16 cellular contexts compared by ENCODE assay signal in the genomic region with DNA sequence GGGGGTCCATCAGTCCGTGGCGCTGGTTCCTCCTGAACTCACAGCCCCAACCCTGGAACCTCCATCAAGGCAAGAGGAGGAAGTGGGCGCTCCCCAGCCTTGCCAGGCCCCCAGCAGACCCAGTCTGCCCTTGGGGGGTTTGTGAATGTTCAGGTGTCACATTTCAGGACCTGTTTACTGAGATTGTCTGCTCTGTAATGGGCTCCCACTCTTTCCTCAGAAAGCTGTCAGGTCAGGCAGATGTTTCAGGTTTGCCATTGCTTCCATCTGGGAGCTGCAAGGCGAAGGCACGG. TPM values are rescaled to one million over a fixed set of nuclear protein-coding genes. Genes with fewer than 3 reads are reported as not detected.
DNase-seq lines count a peak whose midpoint lies in the region; ATAC-seq and TF ChIP-seq lines count a peak whose summit lies in the region.
"Had no signal": no experiment of that assay in that cellular context is flagged by ENCODE, and none has a peak within 500 bp of the region (broad histone marks: within the 10 kb centered on the region; RNA-seq: fewer than 3 reads in every experiment).

No MANE protein-coding gene starts in this region.

- CTCF ChIA-PET in activated CD4-positive, alpha-beta memory T cell treated with anti-CD3 and anti-CD28 coated beads for 36 hours (lab: Charles Lee): no interaction called here
- CTCF ChIA-PET in activated CD4-positive, alpha-beta memory T cell treated with anti-CD3 and anti-CD28 coated beads, Interleukin-2, amount 10 ng/mL, durations not matched to agents 7 days and 5 days (lab: Charles Lee): no interaction called here

- peak overlapping the region; percentile 5 for H3K27ac Mint-ChIP-seq in activated CD4-positive, alpha-beta memory T cell treated with anti-CD3 and anti-CD28 coated beads for 36 hours
- H3K27ac Mint-ChIP-seq in activated CD4-positive, alpha-beta memory T cell treated with anti-CD3 and anti-CD28 coated beads, Interleukin-2, amount 10 ng/mL, durations not matched to agents 7 days and 5 days: no peak overlapping the region
- peak overlapping the region; percentile 61 for H3K27ac Mint-ChIP-seq in endodermal cell

- no peak overlapping the region for H3K23ac ChIP-seq in trophoblast cell (ENCODE audit: low read length)

- H3K4ac ChIP-seq in trophoblast cell (ENCODE audit: low read depth, low read length): no peak overlapping the region

- no peak overlapping the region for H3K14ac ChIP-seq in trophoblast cell (ENCODE audit: low read length)

- intact Hi-C loops in activated CD4-positive, alpha-beta memory T cell treated with anti-CD3 and anti-CD28 coated beads for 36 hours (cut with micrococcal nuclease): no loop called here
- intact Hi-C loops in posterior vena cava (cut with DNase I): loop anchor here in 1 of 2 donors (5.0 kb wide), 1 partner anchor 104 kb away; no protein-coding TSS in a partner anchor

- H3K79me2 ChIP-seq in OCI-LY1 (ENCODE audit: insufficient read depth, low read length): 0 out of 2 replicates have a peak, but pooled peaks cover 5% of the 10 kb centered on the region
- H3K79me2 ChIP-seq in trophoblast cell (ENCODE audit: control insufficient read depth, insufficient read depth, low read length, poor library complexity): peaks cover 16% of the 10 kb centered on the region

- H2BK120ac ChIP-seq in trophoblast cell (ENCODE audit: insufficient read depth, low read length, poor library complexity): no peak overlapping the region

- no peak for ATAC-seq in GM18909 (IDR thresholded peaks at IDR 0.05; ENCODE audit: poor library complexity, unreplicated experiment)
- ATAC-seq: HCT116, Panc1 had no signal

- POLR2A ChIA-PET in activated CD4-positive, alpha-beta memory T cell treated with anti-CD3 and anti-CD28 coated beads for 36 hours (lab: Charles Lee): no interaction called here
- POLR2A ChIA-PET in activated CD4-positive, alpha-beta memory T cell treated with anti-CD3 and anti-CD28 coated beads, Interleukin-2, amount 10 ng/mL, durations not matched to agents 7 days and 5 days (lab: Charles Lee): interaction anchor here (1.1 to 1.6 kb wide), 2 partner anchors 10 to 26 kb away, joined by 3 to 4 read pairs; no protein-coding TSS in a partner anchor

- 90 to 100% methylated on average over 2 to 5 of the region's 5 CpGs for WGBS in endodermal cell (ENCODE audit: insufficient coverage in 1 of 2, insufficient read length in 1 of 2), 2 experiments
- WGBS in trophoblast cell (ENCODE audit: extremely low coverage, insufficient coverage, insufficient read length): no CpG with 5 or more reads among the region's 5 CpGs

- H3K9me3 ChIP-seq in OCI-LY1 (ENCODE audit: low read length): no peaks in the 10 kb centered on the region
- no peaks in the 10 kb centered on the region for H3K9me3 ChIP-seq in endodermal cell (ENCODE audit: control insufficient read depth, low read length)
- H3K9me3 ChIP-seq in trophoblast cell (ENCODE audit: insufficient read depth, low read depth, low read length): no peaks in the 10 kb centered on the region

- peaks cover 4% of the 10 kb centered on the region for H3K36me3 Mint-ChIP-seq in activated CD4-positive, alpha-beta memory T cell treated with anti-CD3 and anti-CD28 coated beads for 36 hours
- H3K36me3 Mint-ChIP-seq in activated CD4-positive, alpha-beta memory T cell treated with anti-CD3 and anti-CD28 coated beads, Interleukin-2, amount 10 ng/mL, durations not matched to agents 7 days and 5 days (ENCODE audit: low read depth): peaks cover 11% of the 10 kb centered on the region
- H3K36me3 Mint-ChIP-seq in endodermal cell (ENCODE audit: low read depth): peaks cover 16% of the 10 kb centered on the region

- H3K9ac ChIP-seq in OCI-LY1 (ENCODE audit: low read length) (no peak overlapping the region; the same call in 1 of the 2 replicates), endodermal cell (ENCODE audit: extremely low read depth, low read length, poor library complexity, severe bottlenecking) (no peak overlapping the region), trophoblast cell (ENCODE audit: low read length) (no peak overlapping the region)

- H3K4me2 ChIP-seq in OCI-LY1 (ENCODE audit: low read length) (no peak overlapping the region; the same call in 1 of the 2 replicates), trophoblast cell (ENCODE audit: low read length) (no peak overlapping the region)

- TF ChIP-seq CTCF in OCI-LY1 (IDR thresholded peaks at IDR 0.05; ENCODE audit: low read length) (no peak), endodermal cell (conservative IDR thresholded peaks at IDR 0.05) (no peak)

- no peak for DNase-seq in activated CD4-positive, alpha-beta memory T cell treated with anti-CD3 and anti-CD28 coated beads for 36 hours
- DNase-seq in activated CD4-positive, alpha-beta memory T cell treated with anti-CD3 and anti-CD28 coated beads, Interleukin-2, amount 10 ng/mL, durations not matched to agents 7 days and 5 days: no peak
- DNase-seq in endodermal cell: no peak
- DNase-seq in trophoblast cell: no peak
- no peak for DNase-seq in posterior vena cava (ENCODE audit: low spot score)
- DNase-seq in OCI-M1 (lab: John Stamatoyannopoulos, UW): no peak
- DNase-seq: activated CD4-positive, alpha-beta T cell treated with anti-CD3 and anti-CD28 coated beads for 4 hours; dorsolateral prefrontal cortex; KG1; NCI-H1417 had no signal

- no peak overlapping the region for H2AK5ac ChIP-seq in trophoblast cell (ENCODE audit: low read length)

- no peaks in the 10 kb centered on the region for H3K9me3 Mint-ChIP-seq in activated CD4-positive, alpha-beta memory T cell treated with anti-CD3 and anti-CD28 coated beads for 36 hours
- H3K9me3 Mint-ChIP-seq in activated CD4-positive, alpha-beta memory T cell treated with anti-CD3 and anti-CD28 coated beads, Interleukin-2, amount 10 ng/mL, durations not matched to agents 7 days and 5 days: no peaks in the 10 kb centered on the region
- H3K9me3 Mint-ChIP-seq in endodermal cell: no peaks in the 10 kb centered on the region

- H3K4me3 Mint-ChIP-seq in activated CD4-positive, alpha-beta memory T cell treated with anti-CD3 and anti-CD28 coated beads for 36 hours: no peak overlapping the region
- H3K4me3 Mint-ChIP-seq in activated CD4-positive, alpha-beta memory T cell treated with anti-CD3 and anti-CD28 coated beads, Interleukin-2, amount 10 ng/mL, durations not matched to agents 7 days and 5 days: no peak overlapping the region
- H3K4me3 Mint-ChIP-seq in endodermal cell: no peak overlapping the region

- peaks cover 15% of the 10 kb centered on the region for H3K79me1 ChIP-seq in trophoblast cell (ENCODE audit: low read length)

- no peak overlapping the region for H2BK12ac ChIP-seq in trophoblast cell (ENCODE audit: low read length)

- H3K4me1 Mint-ChIP-seq in activated CD4-positive, alpha-beta memory T cell treated with anti-CD3 and anti-CD28 coated beads for 36 hours (ENCODE audit: low read depth): peaks cover 66% of the 10 kb centered on the region
- peaks cover 44% of the 10 kb centered on the region for H3K4me1 Mint-ChIP-seq in activated CD4-positive, alpha-beta memory T cell treated with anti-CD3 and anti-CD28 coated beads, Interleukin-2, amount 10 ng/mL, durations not matched to agents 7 days and 5 days
- peaks cover 39% of the 10 kb centered on the region for H3K4me1 Mint-ChIP-seq in endodermal cell

- H3K36me3 ChIP-seq in OCI-LY1 (ENCODE audit: insufficient read depth, low read length) (peaks cover 22% of the 10 kb centered on the region; the same call in 1 of the 2 replicates), endodermal cell (ENCODE audit: control insufficient read depth, insufficient read depth, low read length) (peaks cover 27% of the 10 kb centered on the region), trophoblast cell (ENCODE audit: control insufficient read depth in 1 of 2, insufficient read depth in 2 of 2, low read length in 2 of 2) (peaks cover 22 to 23% of the 10 kb centered on the region in 2 experiments)

- peaks cover 64% of the 10 kb centered on the region for H3K4me1 ChIP-seq in OCI-LY1 (ENCODE audit: insufficient read depth, low read length, severe bottlenecking)
- H3K4me1 ChIP-seq in endodermal cell (ENCODE audit: control insufficient read depth, insufficient read depth, low read length): peaks cover 13% of the 10 kb centered on the region
- H3K4me1 ChIP-seq in trophoblast cell (ENCODE audit: control insufficient read depth in 1 of 2, insufficient read depth in 2 of 2, low read length in 2 of 2): peaks cover 49 to 53% of the 10 kb centered on the region in 2 experiments

- no peaks in the 10 kb centered on the region for H3K27me3 Mint-ChIP-seq in activated CD4-positive, alpha-beta memory T cell treated with anti-CD3 and anti-CD28 coated beads for 36 hours
- no peaks in the 10 kb centered on the region for H3K27me3 Mint-ChIP-seq in activated CD4-positive, alpha-beta memory T cell treated with anti-CD3 and anti-CD28 coated beads, Interleukin-2, amount 10 ng/mL, durations not matched to agents 7 days and 5 days
- no peaks in the 10 kb centered on the region for H3K27me3 Mint-ChIP-seq in endodermal cell (ENCODE audit: insufficient read depth)

- no peaks in the 10 kb centered on the region for H4K20me1 ChIP-seq in OCI-LY1 (ENCODE audit: insufficient read depth, low read length)

- H3K18ac ChIP-seq in trophoblast cell (ENCODE audit: low read length): peak overlapping the region; percentile 48

- H4K8ac ChIP-seq in trophoblast cell (ENCODE audit: low read depth, low read length): no peak overlapping the region

- no peaks in the 10 kb centered on the region for H3K9me2 ChIP-seq in OCI-LY1 (ENCODE audit: low read depth, low read length)

- H3K27ac ChIP-seq in OCI-LY1 (ENCODE audit: low read depth, low read length, poor library complexity, severe bottlenecking) (peak overlapping the region; percentile 98), endodermal cell (ENCODE audit: low read depth, low read length) (peak overlapping the region; percentile 57), trophoblast cell (ENCODE audit: low read depth, low read length) (peak overlapping the region; percentile 61)

- peak overlapping the region; percentile 22 for H2BK5ac ChIP-seq in trophoblast cell (ENCODE audit: low read depth, low read length, poor library complexity)

- 0 out of 2 replicates have a peak, but pooled peaks cover 8% of the 10 kb centered on the region for H3F3A ChIP-seq in OCI-LY1 (ENCODE audit: insufficient read depth, low read length)

- no peak overlapping the region for H4K12ac ChIP-seq in trophoblast cell (ENCODE audit: low read depth, low read length)

- H3K4me3 ChIP-seq in OCI-LY1 (ENCODE audit: low read depth, low read length, poor library complexity, severe bottlenecking): no peak overlapping the region
- H3K4me3 ChIP-seq in endodermal cell (ENCODE audit: low read length): no peak overlapping the region
- H3K4me3 ChIP-seq in trophoblast cell (ENCODE audit: low read depth, low read length): no peak overlapping the region
- H3K4me3 ChIP-seq: dorsolateral prefrontal cortex, lung, skin epidermis had no signal

- peak overlapping the region; percentile 16 for H4K91ac ChIP-seq in trophoblast cell (ENCODE audit: low read depth, low read length)

- no peak overlapping the region for H2AFZ ChIP-seq in OCI-LY1 (ENCODE audit: low read length)
- H2AFZ ChIP-seq in trophoblast cell (ENCODE audit: insufficient read depth, low read length, poor library complexity): no peak overlapping the region

- H3K27me3 ChIP-seq in OCI-LY1 (ENCODE audit: insufficient read depth, low read length) (no peaks in the 10 kb centered on the region), endodermal cell (ENCODE audit: control insufficient read depth, insufficient read depth, low read length, poor library complexity, severe bottlenecking) (no peaks in the 10 kb centered on the region), trophoblast cell (ENCODE audit: insufficient read depth, low read length) (no peaks in the 10 kb centered on the region)
- H3K27me3 ChIP-seq: dorsolateral prefrontal cortex had no signal

RNA-seq across cellular contexts. Expression of a gene that starts 29.4 kb away (rescaled TPM):
- 1 to 10 TPM; 3.1 to 4.7 TPM for total RNA-seq in activated CD4-positive, alpha-beta memory T cell treated with anti-CD3 and anti-CD28 coated beads for 36 hours
- total RNA-seq in activated CD4-positive, alpha-beta memory T cell treated with anti-CD3 and anti-CD28 coated beads, Interleukin-2, amount 10 ng/mL, durations not matched to agents 7 days and 5 days: 1 to 10 TPM; 5.3 to 5.7 TPM
- total RNA-seq in endodermal cell (1 to 10 TPM; 2.9 to 5.0 TPM), posterior vena cava (under 1 TPM; 0.46 to 1.00 TPM)
- polyA plus RNA-seq in endodermal cell (2013, experiment 1 of 2): 3.5 TPM
- 2.5 TPM for polyA plus RNA-seq in endodermal cell (2013, experiment 2 of 2)
- polyA plus RNA-seq in trophoblast cell (2013): 1.1 and 1.4 TPM in 2 replicates

RNA-seq across cellular contexts. Expression of a gene that starts 30.1 kb away (rescaled TPM):
- 100 to 1,000 TPM; 365 to 374 TPM for total RNA-seq in activated CD4-positive, alpha-beta memory T cell treated with anti-CD3 and anti-CD28 coated beads for 36 hours
- total RNA-seq in activated CD4-positive, alpha-beta memory T cell treated with anti-CD3 and anti-CD28 coated beads, Interleukin-2, amount 10 ng/mL, durations not matched to agents 7 days and 5 days: 100 to 1,000 TPM; 371 to 388 TPM
- total RNA-seq in endodermal cell (100 to 1,000 TPM; 408 to 446 TPM), posterior vena cava (100 to 1,000 TPM; 217 to 248 TPM)
- polyA plus RNA-seq in endodermal cell (2013, experiment 1 of 2): 206 TPM
- polyA plus RNA-seq in endodermal cell (2013, experiment 2 of 2): 187 TPM
- polyA plus RNA-seq in trophoblast cell (2013): 160 and 164 TPM in 2 replicates

RNA-seq across cellular contexts. Expression of a gene that starts 42.8 kb away (rescaled TPM):
- 1 to 10 TPM; 6.9 to 8.2 TPM for total RNA-seq in activated CD4-positive, alpha-beta memory T cell treated with anti-CD3 and anti-CD28 coated beads for 36 hours
- total RNA-seq in activated CD4-positive, alpha-beta memory T cell treated with anti-CD3 and anti-CD28 coated beads, Interleukin-2, amount 10 ng/mL, durations not matched to agents 7 days and 5 days: 1 to 10 TPM; 8.2 to 8.7 TPM
- total RNA-seq in endodermal cell (10 to 100 TPM in 1 of 2 donors, 1 to 10 TPM in 1; 7.3 to 12.6 TPM), posterior vena cava (1 to 10 TPM; 2.9 to 3.7 TPM)
- 9.3 TPM for polyA plus RNA-seq in endodermal cell (2013, experiment 1 of 2)
- 7.2 TPM for polyA plus RNA-seq in endodermal cell (2013, experiment 2 of 2)
- 4.5 and 4.6 TPM in 2 replicates for polyA plus RNA-seq in trophoblast cell (2013)

RNA-seq across cellular contexts. Expression of a gene that starts 52.1 kb away (rescaled TPM):
- under 1 TPM; 0.44 to 0.50 TPM for total RNA-seq in activated CD4-positive, alpha-beta memory T cell treated with anti-CD3 and anti-CD28 coated beads for 36 hours
- under 1 TPM in 1 of 2 experiments, not detected in 1; 0.08 TPM for total RNA-seq in activated CD4-positive, alpha-beta memory T cell treated with anti-CD3 and anti-CD28 coated beads, Interleukin-2, amount 10 ng/mL, durations not matched to agents 7 days and 5 days
- total RNA-seq in endodermal cell (1 to 10 TPM; 3.6 to 9.9 TPM), posterior vena cava (1 to 10 TPM in 1 of 2 donors, under 1 TPM in 1; 0.67 to 2.3 TPM)
- polyA plus RNA-seq in endodermal cell (2013, experiment 1 of 2): 6.4 TPM
- polyA plus RNA-seq in endodermal cell (2013, experiment 2 of 2): 6.4 TPM
- polyA plus RNA-seq in trophoblast cell (2013): 0.52 and 0.56 TPM in 2 replicates
